Comparison of ENCODE assay signal across 25 cellular contexts in genomic region chr2:96810783-96811192, GRCh38. TPM values are rescaled to one million over a fixed set of nuclear protein-coding genes. Genes with fewer than 3 reads are reported as not detected.
A peak's percentile ranks its signal among the peaks of the same experiment; 100 is the strongest.
DNase-seq lines count a peak whose midpoint lies in the region; ATAC-seq and TF ChIP-seq lines count a peak whose summit lies in the region.
"Had no signal": no experiment of that assay in that cellular context is flagged by ENCODE, and none has a peak within 500 bp of the region (broad histone marks: within the 10 kb centered on the region; RNA-seq: fewer than 3 reads in every experiment).

No MANE protein-coding gene starts in this region.

- no peak overlapping the region for H3K4me3 ChIP-seq in gastrocnemius medialis
- H3K4me3 ChIP-seq: lower lobe of right lung, mucosa of descending colon, pancreas, SJSA1 had no signal

- peaks cover 19% of the 10 kb centered on the region for H3K27me3 Mint-ChIP-seq in glutamatergic neuron (ENCODE audit: unreplicated experiment)
- H3K27me3 Mint-ChIP-seq: activated CD4-positive, alpha-beta T cell treated with anti-CD3 and anti-CD28 coated beads for 36 hours; activated naive CD8-positive, alpha-beta T cell treated with anti-CD3 and anti-CD28 coated beads, Interleukin-2, amount 50 U/mL, for 24 hours; activated T-cell treated with anti-CD3 and anti-CD28 coated beads, Interleukin-2, amount 50 U/mL, for 24 hours; T-cell had no signal

- in situ Hi-C loops in gastrocnemius medialis (cut with MboI; ENCODE audit: low sequenced_read_pairs in 4 of 4): no loop called here

- H3K27ac ChIP-seq in KOPT-K1 (ENCODE audit: low read depth, low read length, poor library complexity, severe bottlenecking) (peak overlapping the region; percentile 52), gastrocnemius medialis (peak overlapping the region; percentile 33 to 75 (median 68))
- H3K27ac ChIP-seq: epithelial cell of prostate, lower lobe of right lung, pancreas, SJSA1 had no signal

- H3K4me3 Mint-ChIP-seq in glutamatergic neuron (ENCODE audit: unreplicated experiment): no peak overlapping the region
- H3K4me3 Mint-ChIP-seq: activated CD4-positive, alpha-beta T cell treated with anti-CD3 and anti-CD28 coated beads for 36 hours; activated naive CD8-positive, alpha-beta T cell treated with anti-CD3 and anti-CD28 coated beads, Interleukin-2, amount 50 U/mL, for 24 hours; activated T-cell treated with anti-CD3 and anti-CD28 coated beads, Interleukin-2, amount 50 U/mL, for 24 hours; CD8-positive, alpha-beta T cell; nephron progenitor cell; T-cell had no signal

- H3K36me3 ChIP-seq in KOPT-K1 (ENCODE audit: insufficient read depth, low read length) (peaks cover 12% of the 10 kb centered on the region; the same call in 1 of the 2 replicates), gastrocnemius medialis (no peaks in the 10 kb centered on the region)
- H3K36me3 ChIP-seq: pancreas, SJSA1 had no signal

- no peak for DNase-seq in glutamatergic neuron
- DNase-seq in gastrocnemius medialis: no peak
- DNase-seq in A172 (ENCODE audit: low spot score): no peak
- DNase-seq: activated CD4-positive, alpha-beta T cell treated with anti-CD3 and anti-CD28 coated beads for 36 hours; activated gamma-delta T cell treated with Interleukin-2 at 50 U/mL for 16 hours; activated naive CD8-positive, alpha-beta T cell treated with anti-CD3 and anti-CD28 coated beads, Interleukin-2, amount 50 U/mL, for 24 hours; activated T-cell treated with anti-CD3 and anti-CD28 coated beads, Interleukin-2, amount 50 U/mL, for 24 hours; CD8-positive, alpha-beta T cell; HCEC 1CT; lower lobe of right lung; mucosa of descending colon; NCI-H1048; NCI-H1694 treated with DMSO at 0.1 percent for 48 hours; NCI-H2171 treated with DMSO at 0.1 percent for 48 hours; NCI-H524 treated with DMSO at 0.1 percent for 48 hours; nephron progenitor cell; pancreas; T-cell; trophoblast cell had no signal

- ATAC-seq in gastrocnemius medialis (no peak), GM18505 (IDR thresholded peaks at IDR 0.05; ENCODE audit: unreplicated experiment) (no peak)
- ATAC-seq: activated CD4-positive, alpha-beta T cell treated with anti-CD3 and anti-CD28 coated beads for 36 hours; activated naive CD8-positive, alpha-beta T cell treated with anti-CD3 and anti-CD28 coated beads, Interleukin-2, amount 50 U/mL, for 24 hours; CD8-positive, alpha-beta T cell; lower lobe of right lung; mucosa of descending colon; Panc1; pancreas; sciatic nerve; T-cell had no signal

- H3K27me3 ChIP-seq in gastrocnemius medialis: no peaks in the 10 kb centered on the region
- H3K27me3 ChIP-seq: pancreas, SJSA1 had no signal

- TF ChIP-seq CTCF in glutamatergic neuron (IDR thresholded peaks at IDR 0.05; ENCODE audit: partially characterized antibody, unreplicated experiment) (no peak), gastrocnemius medialis (IDR thresholded peaks at IDR 0.05 in 4 of 5, conservative IDR thresholded peaks at IDR 0.05 in 1 of 5) (no peak)

- TF ChIP-seq POLR2A in gastrocnemius medialis (IDR thresholded peaks at IDR 0.05) (no peak), GM18505 (IDR thresholded peaks at IDR 0.05; ENCODE audit: borderline replicate concordance, extremely low read depth, insufficient read depth, insufficient read length) (no peak)

- no peaks in the 10 kb centered on the region for H3K36me3 Mint-ChIP-seq in glutamatergic neuron (ENCODE audit: unreplicated experiment)

- H3K27ac Mint-ChIP-seq in glutamatergic neuron (ENCODE audit: unreplicated experiment): peak overlapping the region; percentile 65
- H3K27ac Mint-ChIP-seq: activated CD4-positive, alpha-beta T cell treated with anti-CD3 and anti-CD28 coated beads for 36 hours; activated naive CD8-positive, alpha-beta T cell treated with anti-CD3 and anti-CD28 coated beads, Interleukin-2, amount 50 U/mL, for 24 hours; CD8-positive, alpha-beta T cell; nephron progenitor cell had no signal

- peaks cover 15% of the 10 kb centered on the region for H3K9me3 Mint-ChIP-seq in glutamatergic neuron (ENCODE audit: unreplicated experiment)
- H3K9me3 Mint-ChIP-seq: activated naive CD8-positive, alpha-beta T cell treated with anti-CD3 and anti-CD28 coated beads, Interleukin-2, amount 50 U/mL, for 24 hours; activated T-cell treated with anti-CD3 and anti-CD28 coated beads, Interleukin-2, amount 50 U/mL, for 24 hours; CD8-positive, alpha-beta T cell; T-cell had no signal

- H3K9me3 ChIP-seq in KOPT-K1 (ENCODE audit: insufficient read depth, low read length, poor library complexity, severe bottlenecking) (no peaks in the 10 kb centered on the region), gastrocnemius medialis (no peaks in the 10 kb centered on the region)
- H3K9me3 ChIP-seq: lower lobe of right lung, mucosa of descending colon, pancreas, SJSA1 had no signal

- intact Hi-C loops in gastrocnemius medialis (cut with DNase I; ENCODE audit: low total_unique reads): no loop called here

- H3K4me1 ChIP-seq in gastrocnemius medialis: peaks cover 17 to 18% of the 10 kb centered on the region in 2 donors

- peaks cover 34% of the 10 kb centered on the region for H3K4me1 Mint-ChIP-seq in glutamatergic neuron (ENCODE audit: low read depth, unreplicated experiment)

RNA-seq across cellular contexts. Expression of gene CNNM3, which starts 5.3 kb away (rescaled TPM):
- total RNA-seq in glutamatergic neuron (ENCODE audit: unreplicated experiment) (22.3 TPM), gastrocnemius medialis (1 to 10 TPM; 3.3 to 9.8 (median 8.6) TPM)
- total RNA-seq in A172 (2014; rRNA removed; shearing (Covaris generic)): 5.5 and 7.1 TPM in 2 replicates

RNA-seq across cellular contexts. Expression of gene ANKRD23, which starts 33.0 kb away (rescaled TPM):
- 5.7 TPM for total RNA-seq in glutamatergic neuron (ENCODE audit: unreplicated experiment)
- total RNA-seq in gastrocnemius medialis: 1,000 to 10,000 TPM in 2 of 4 donors, 100 to 1,000 TPM in 2; 642 to 1,565 (median 923) TPM
- 4.2 and 5.7 TPM in 2 replicates for total RNA-seq in A172 (2014; rRNA removed; shearing (Covaris generic))

RNA-seq across cellular contexts. Expression of gene ANKRD39, which starts 47.0 kb away (rescaled TPM):
- total RNA-seq in glutamatergic neuron (ENCODE audit: unreplicated experiment) (25.7 TPM), gastrocnemius medialis (10 to 100 TPM; 25.8 to 50.6 (median 43.8) TPM)
- 33.5 and 37.9 TPM in 2 replicates for total RNA-seq in A172 (2014; rRNA removed; shearing (Covaris generic))

RNA-seq across cellular contexts. Expression of gene CNNM4, which starts 50.1 kb away (rescaled TPM):
- total RNA-seq in glutamatergic neuron (ENCODE audit: unreplicated experiment) (15.4 TPM), gastrocnemius medialis (10 to 100 TPM in 2 of 4 donors, 1 to 10 TPM in 2; 5.4 to 20.1 (median 9.1) TPM)
- 4.4 and 5.2 TPM in 2 replicates for total RNA-seq in A172 (2014; rRNA removed; shearing (Covaris generic))

RNA-seq across cellular contexts. Expression of gene SEMA4C, which starts 59.1 kb away (rescaled TPM):
- 119 TPM for total RNA-seq in glutamatergic neuron (ENCODE audit: unreplicated experiment)
- 1 to 10 TPM; 3.2 to 8.6 (median 6.5) TPM for total RNA-seq in gastrocnemius medialis
- total RNA-seq in A172 (2014; rRNA removed; shearing (Covaris generic)): 38.4 and 40.1 TPM in 2 replicates

Comparison
In these comparisons a context has a peak if more than half of its experiments do, and no peak if none do; other contexts are left out.
1. RNA of gene ANKRD23, which starts 33.0 kb away (total RNA-seq): 642 to 1,565 TPM in gastrocnemius medialis; 5.7 TPM in glutamatergic neuron (single experiment) and 4.2 to 5.7 TPM in A172; every median in the first group is over 10 times any median in the second.